21 cellular contexts compared by ENCODE assay signal in genomic region chr22:44618400-44618799, GRCh38.
A peak's percentile ranks its signal among the peaks of the same experiment; 100 is the strongest.
DNase-seq lines count a peak whose midpoint lies in the region; ATAC-seq and TF ChIP-seq lines count a peak whose summit lies in the region.
"Had no signal": no experiment of that assay in that cellular context is flagged by ENCODE, and none has a peak within 500 bp of the region (broad histone marks: within the 10 kb centered on the region; RNA-seq: fewer than 3 reads in every experiment).

No MANE protein-coding gene starts in this region.

- peaks cover 0 to 37% (median 12%) of the 10 kb centered on the region in 7 donors for H3K27me3 ChIP-seq in spleen (replicated peaks in 1 of 7)
- H3K27me3 ChIP-seq in right lobe of liver: no peaks in the 10 kb centered on the region
- H3K27me3 ChIP-seq: SJSA1 had no signal

- H3K27ac ChIP-seq in spleen: no peak overlapping the region
- H3K27ac ChIP-seq in right lobe of liver: no peak overlapping the region
- H3K27ac ChIP-seq: GM23248, SJSA1 had no signal

- H3K9me3 Mint-ChIP-seq in CD14-positive monocyte: peaks cover 4 to 27% (median 20%) of the 10 kb centered on the region in 7 donors

- H3K36me3 ChIP-seq in spleen (no peaks in the 10 kb centered on the region), right lobe of liver (no peaks in the 10 kb centered on the region)
- H3K36me3 ChIP-seq: HAP-1, SJSA1 had no signal

- H3K4me1 ChIP-seq in spleen (peaks cover 5 to 36% (median 18%) of the 10 kb centered on the region in 6 donors), right lobe of liver (no peaks in the 10 kb centered on the region)
- H3K4me1 ChIP-seq: HAP-1, SJSA1 had no signal

- ATAC-seq in right lobe of liver: no peak
- ATAC-seq: HepG2 had no signal

- intact Hi-C loops in CD14-positive monocyte (cut with micrococcal nuclease) (no loop called here), spleen (cut with DNase I; ENCODE audit: low total_unique reads) (no loop called here), right lobe of liver (cut with DNase I) (no loop called here)

- TF ChIP-seq CTCF in CD14-positive monocyte (IDR thresholded peaks at IDR 0.05): no peak
- TF ChIP-seq CTCF in spleen (IDR thresholded peaks at IDR 0.05 in 8 of 11, conservative IDR thresholded peaks at IDR 0.05 in 3 of 11): no peak
- TF ChIP-seq CTCF in right lobe of liver (IDR thresholded peaks at IDR 0.05): no peak

- H3K4me3 ChIP-seq in spleen (no peak overlapping the region), right lobe of liver (no peak overlapping the region)
- H3K4me3 ChIP-seq: GM23248, HAP-1, SJSA1 had no signal

- no peak overlapping the region for H3K4me3 Mint-ChIP-seq in CD14-positive monocyte
- H3K4me3 Mint-ChIP-seq: CD4-positive, CD25-positive, alpha-beta regulatory T cell; HFFc6 had no signal

- peaks cover 0 to 2% of the 10 kb centered on the region in 2 donors for H3K36me3 Mint-ChIP-seq in CD14-positive monocyte
- H3K36me3 Mint-ChIP-seq: CD4-positive, CD25-positive, alpha-beta regulatory T cell had no signal

- TF ChIP-seq POLR2A in spleen (IDR thresholded peaks at IDR 0.05) (no peak), right lobe of liver (IDR thresholded peaks at IDR 0.05) (no peak)

- H3K27me3 Mint-ChIP-seq in CD14-positive monocyte (ENCODE audit: low read depth in 3 of 3): peaks cover 4 to 18% (median 6%) of the 10 kb centered on the region in 3 donors

- 79 to 86% (median 84%) methylated on average over 9 to 17 of the region's 17 CpGs for WGBS in spleen, 5 donors
- WGBS in right lobe of liver (ENCODE audit: insufficient coverage, low coverage, low lambda C conversion rate, missing lambda C conversion rate): 70% methylated on average over 2 of the region's 17 CpGs

- DNase-seq in NCI-H146 (lab: John Stamatoyannopoulos, UW) (peak; percentile 68), NCI-H146 treated with DMSO at 0.1 percent for 48 hours (lab: John Stamatoyannopoulos, UW; ENCODE audit: unreplicated experiment) (no peak), CD14-positive monocyte (ENCODE audit: low spot score) (peak; percentile 35), left kidney (ENCODE audit: low read depth, low spot score) (peak; percentile 33), spleen (peak; percentile 61), right lobe of liver (no peak)
- no peak for DNase-seq in activated CD8-positive, alpha-beta memory T cell treated with anti-CD3 and anti-CD28 coated beads for 24 hours
- DNase-seq: 8988T; ACHN; CD4-positive, CD25-positive, alpha-beta regulatory T cell; GM23248; HFFc6; Karpas-422; NCI-H1092; NCI-H1436 treated with DMSO at 0.1 percent for 48 hours; NCI-H2029; NCI-H446 treated with DMSO at 0.1 percent for 48 hours; NCI-H526 had no signal

- no peak overlapping the region for H3K27ac Mint-ChIP-seq in CD14-positive monocyte
- H3K27ac Mint-ChIP-seq: CD4-positive, CD25-positive, alpha-beta regulatory T cell; HFFc6 had no signal

- H3K9me3 ChIP-seq in spleen (peaks cover 0 to 26% (median 21%) of the 10 kb centered on the region in 8 donors), right lobe of liver (peaks cover 0 to 4% (median 0%) of the 10 kb centered on the region in 4 donors)
- H3K9me3 ChIP-seq: HAP-1, SJSA1 had no signal

- peaks cover 4% of the 10 kb centered on the region for H3K4me1 Mint-ChIP-seq in CD14-positive monocyte

Comparison
In these comparisons a context has a peak if more than half of its experiments do, and no peak if none do; other contexts are left out.
1. DNase-seq: peak in NCI-H146 (single experiment), CD14-positive monocyte (single experiment), left kidney (single experiment) and spleen (single experiment); none in NCI-H146 treated with DMSO at 0.1 percent for 48 hours (single experiment), right lobe of liver (0 of 3) and activated CD8-positive, alpha-beta memory T cell treated with anti-CD3 and anti-CD28 coated beads for 24 hours (single experiment).